In the genomic region with DNA sequence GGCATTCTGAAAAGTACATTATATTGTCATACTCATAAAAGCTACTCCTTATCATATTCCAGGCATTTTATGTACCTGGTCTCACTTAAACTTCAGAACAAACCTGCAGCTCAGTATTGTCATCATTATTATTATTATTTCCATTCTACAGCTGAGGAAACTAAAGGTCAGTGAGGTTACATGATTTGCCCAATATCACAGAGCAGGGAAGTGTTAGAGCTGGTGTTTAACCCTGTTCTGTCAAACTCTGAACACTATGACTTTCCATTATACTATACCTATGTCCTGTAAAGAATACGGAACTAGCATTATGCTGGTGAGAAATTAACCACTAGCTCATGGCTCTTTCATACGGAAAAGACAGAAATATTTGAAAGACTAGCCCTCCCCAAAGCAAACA, we compare ENCODE assay signal across 25 cellular contexts. TPM values are rescaled to one million over a fixed set of nuclear protein-coding genes. Genes with fewer than 3 reads are reported as not detected.
"Had no signal": no experiment of that assay in that cellular context is flagged by ENCODE, and none has a peak within 500 bp of the region (broad histone marks: within the 10 kb centered on the region; RNA-seq: fewer than 3 reads in every experiment).

No MANE protein-coding gene starts in this region.

- H3K4me3 ChIP-seq: PC-9, SJSA1 had no signal

- DNase-seq: Karpas-422, KBM-7, MM.1S, MV-4-11, NCI-H1092, NCI-H1105, NCI-H1417 treated with DMSO at 0.1 percent for 48 hours, NCI-H1436 treated with DMSO at 0.1 percent for 48 hours, NCI-H1694 treated with DMSO at 0.1 percent for 48 hours, NCI-H187 treated with DMSO at 0.1 percent for 48 hours, NCI-H2029, NCI-H2171 treated with DMSO at 0.1 percent for 48 hours, NCI-H2227 treated with DMSO at 0.1 percent for 48 hours, NCI-H446, NCI-H510A treated with DMSO at 0.1 percent for 48 hours, NCI-H524 treated with DMSO at 0.1 percent for 48 hours, NCI-H526 treated with DMSO at 0.1 percent for 48 hours, NCI-H774, PC-9, SHP77, SIG-M5, SK-N-SH had no signal

- H3K9me3 ChIP-seq: SJSA1, SK-N-SH had no signal

- H3K27me3 ChIP-seq: SJSA1 had no signal

- H3K36me3 ChIP-seq: SJSA1 had no signal

- H3K27ac ChIP-seq: KMS-11, PC-9, RWPE1, SJSA1 had no signal

- H3K4me1 ChIP-seq: SJSA1 had no signal

RNA-seq across cellular contexts. Expression of gene STON2, which starts 56.4 kb away (rescaled TPM):
- polyA plus RNA-seq: SK-N-SH had no signal
